ENCODE assay signal across 1 cellular context in the genomic region with DNA sequence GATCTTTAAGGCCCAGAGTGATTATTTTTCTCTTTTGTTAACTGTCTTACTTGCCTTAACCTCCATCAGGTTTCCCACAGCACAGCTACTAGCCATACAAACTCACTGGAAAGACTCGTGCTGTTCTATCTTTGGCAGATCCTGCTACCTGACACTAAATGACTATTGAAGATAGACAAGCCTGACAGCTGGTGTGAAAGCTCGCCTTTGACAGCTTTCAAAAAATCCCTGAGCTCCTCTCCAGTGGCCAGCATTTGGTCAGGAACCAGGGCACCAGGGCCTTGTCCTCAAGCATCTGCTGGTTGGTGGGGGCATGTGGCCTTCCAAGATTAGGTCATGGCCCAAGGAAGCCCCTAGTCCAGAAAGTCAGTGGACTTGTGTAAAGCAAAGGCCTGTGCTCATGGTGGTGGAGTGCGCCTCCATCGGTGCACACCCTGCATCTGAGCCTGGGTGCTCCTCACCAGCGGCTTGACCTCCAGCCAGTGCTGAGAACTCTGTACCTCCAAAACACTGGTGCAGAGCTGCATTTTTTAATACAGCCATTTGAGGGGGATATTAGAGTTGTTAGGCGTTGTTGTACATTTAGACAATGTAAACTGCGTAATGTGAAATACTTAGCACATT.
TF ChIP-seq lines count a peak whose summit lies in the region.

No MANE protein-coding gene starts in this region.

TF ChIP-seq in neural cell, 6 proteins besides CTCF, POLR2A, EP300 and RAD21 (continued from another document):
- TF ChIP-seq MXI1 (conservative IDR thresholded peaks at IDR 0.05; ENCODE audit: poor library complexity, severe bottlenecking) = no peak
- TF ChIP-seq TAF1 (IDR thresholded peaks at IDR 0.05; ENCODE audit: low read depth) = no peak
- TF ChIP-seq, protein P1, sequence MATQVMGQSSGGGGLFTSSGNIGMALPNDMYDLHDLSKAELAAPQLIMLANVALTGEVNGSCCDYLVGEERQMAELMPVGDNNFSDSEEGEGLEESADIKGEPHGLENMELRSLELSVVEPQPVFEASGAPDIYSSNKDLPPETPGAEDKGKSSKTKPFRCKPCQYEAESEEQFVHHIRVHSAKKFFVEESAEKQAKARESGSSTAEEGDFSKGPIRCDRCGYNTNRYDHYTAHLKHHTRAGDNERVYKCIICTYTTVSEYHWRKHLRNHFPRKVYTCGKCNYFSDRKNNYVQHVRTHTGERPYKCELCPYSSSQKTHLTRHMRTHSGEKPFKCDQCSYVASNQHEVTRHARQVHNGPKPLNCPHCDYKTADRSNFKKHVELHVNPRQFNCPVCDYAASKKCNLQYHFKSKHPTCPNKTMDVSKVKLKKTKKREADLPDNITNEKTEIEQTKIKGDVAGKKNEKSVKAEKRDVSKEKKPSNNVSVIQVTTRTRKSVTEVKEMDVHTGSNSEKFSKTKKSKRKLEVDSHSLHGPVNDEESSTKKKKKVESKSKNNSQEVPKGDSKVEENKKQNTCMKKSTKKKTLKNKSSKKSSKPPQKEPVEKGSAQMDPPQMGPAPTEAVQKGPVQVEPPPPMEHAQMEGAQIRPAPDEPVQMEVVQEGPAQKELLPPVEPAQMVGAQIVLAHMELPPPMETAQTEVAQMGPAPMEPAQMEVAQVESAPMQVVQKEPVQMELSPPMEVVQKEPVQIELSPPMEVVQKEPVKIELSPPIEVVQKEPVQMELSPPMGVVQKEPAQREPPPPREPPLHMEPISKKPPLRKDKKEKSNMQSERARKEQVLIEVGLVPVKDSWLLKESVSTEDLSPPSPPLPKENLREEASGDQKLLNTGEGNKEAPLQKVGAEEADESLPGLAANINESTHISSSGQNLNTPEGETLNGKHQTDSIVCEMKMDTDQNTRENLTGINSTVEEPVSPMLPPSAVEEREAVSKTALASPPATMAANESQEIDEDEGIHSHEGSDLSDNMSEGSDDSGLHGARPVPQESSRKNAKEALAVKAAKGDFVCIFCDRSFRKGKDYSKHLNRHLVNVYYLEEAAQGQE (IDR thresholded peaks at IDR 0.05; ENCODE audit: borderline replicate concordance) = no peak
- no peak for TF ChIP-seq EZH2 (IDR thresholded peaks at IDR 0.05; ENCODE audit: borderline replicate concordance, insufficient read depth, low read length, poor library complexity, severe bottlenecking)
- no peak for TF ChIP-seq SMC3 (conservative IDR thresholded peaks at IDR 0.05; ENCODE audit: poor library complexity)
